ENCODE assay signal across 1 cellular context in genomic region chr2:157257312-157258252, GRCh38.
TF ChIP-seq lines count a peak whose summit lies in the region.

Gene GALNT5 (plus strand): TSS chr2:157257705. CDS start chr2:157258083, 378 bp downstream.

TF ChIP-seq in K562, 482 proteins besides CTCF, POLR2A, EP300 and RAD21 (continued from another document and continues in another):
- TF ChIP-seq GTF3C2 (IDR thresholded peaks at IDR 0.05; ENCODE audit: borderline replicate concordance, extremely low read depth, insufficient read length), result no peak
- 0 out of 2 replicates have a peak, but pooled peaks have one; percentile 13 for TF ChIP-seq ZNF212 (CRISPR knock-in tag; IDR thresholded peaks at IDR 0.05)
- 0 out of 2 replicates have a peak, but pooled peaks have one; percentile 10 for TF ChIP-seq RAD51 (IDR thresholded peaks at IDR 0.05; ENCODE audit: borderline replicate concordance, low read depth)
- no peak for TF ChIP-seq LEF1 (IDR thresholded peaks at IDR 0.05)
- peak; percentile 73 for TF ChIP-seq VEZF1 (CRISPR knock-in tag; IDR thresholded peaks at IDR 0.05)
- TF ChIP-seq ZNF140 (CRISPR knock-in tag; IDR thresholded peaks at IDR 0.05), result no peak
- TF ChIP-seq SIN3B (IDR thresholded peaks at IDR 0.05; ENCODE audit: low read depth), result no peak
- no peak; the same call in 1 of the 2 replicates for TF ChIP-seq ZBTB33 (CRISPR knock-in tag; IDR thresholded peaks at IDR 0.05)
- TF ChIP-seq POLR2G (IDR thresholded peaks at IDR 0.05; ENCODE audit: low read depth, low read length), result 0 out of 2 replicates have a peak, but pooled peaks have one; percentile 23
- TF ChIP-seq MBD2 (IDR thresholded peaks at IDR 0.05; ENCODE audit: borderline replicate concordance, low read depth), result peak; percentile 34; the same call in 1 of the 2 replicates
- TF ChIP-seq FOXM1 (IDR thresholded peaks at IDR 0.05; ENCODE audit: low read depth), result 0 out of 2 replicates have a peak, but pooled peaks have one; percentile 22
- TF ChIP-seq FOXM1 (CRISPR knock-in tag; IDR thresholded peaks at IDR 0.05; ENCODE audit: low read depth), result no peak
- TF ChIP-seq PYGO2 (tag; IDR thresholded peaks at IDR 0.05), result no peak
- TF ChIP-seq LARP7 (IDR thresholded peaks at IDR 0.05), result no peak
- peak; percentile 53 for TF ChIP-seq RBBP5 (IDR thresholded peaks at IDR 0.05; ENCODE audit: borderline replicate concordance, insufficient read depth, low read length, poor library complexity, severe bottlenecking)
- TF ChIP-seq TBL1XR1 (IDR thresholded peaks at IDR 0.05; ENCODE audit: low read length in 2 of 2), result no peak
- no peak; the same call in 1 of the 2 replicates for TF ChIP-seq ZSCAN29 (IDR thresholded peaks at IDR 0.05)
- TF ChIP-seq ZKSCAN1 (IDR thresholded peaks at IDR 0.05; ENCODE audit: low read depth, low read length), result 0 out of 2 replicates have a peak, but pooled peaks have one; percentile 31
- TF ChIP-seq KDM4B (IDR thresholded peaks at IDR 0.05; ENCODE audit: borderline replicate concordance in 2 of 2, low read depth in 1 of 2), result 0 out of 4 replicates have a peak, but pooled peaks of 1 of the 2 experiments have one; percentile 50
- TF ChIP-seq JUN (IDR thresholded peaks at IDR 0.05; ENCODE audit: borderline replicate concordance, low read depth, low read length), result no peak
- no peak for TF ChIP-seq JUN (CRISPR knock-in tag; IDR thresholded peaks at IDR 0.05; ENCODE audit: borderline replicate concordance)
- TF ChIP-seq GABPA (tag; conservative IDR thresholded peaks at IDR 0.05; ENCODE audit: low read depth), result peak; percentile 5; the same call in 1 of the 2 replicates
- no peak for TF ChIP-seq U2AF1 (optimal IDR thresholded peaks at IDR 0.05; ENCODE audit: low read depth, low read length)
- TF ChIP-seq TCF7 (IDR thresholded peaks at IDR 0.05; ENCODE audit: borderline replicate concordance), result no peak
- TF ChIP-seq NFIC (IDR thresholded peaks at IDR 0.05), result peak; percentile 7
- TF ChIP-seq NR2C1 (IDR thresholded peaks at IDR 0.05), result no peak
- peak; percentile 38; the same call in 1 of the 2 replicates for TF ChIP-seq NR2C1 (tag; IDR thresholded peaks at IDR 0.05)
- TF ChIP-seq MCM5 (IDR thresholded peaks at IDR 0.05; ENCODE audit: low read depth), result no peak
- no peak for TF ChIP-seq PTBP1 (IDR thresholded peaks at IDR 0.05; ENCODE audit: low read depth, low read length)
- TF ChIP-seq MCM2 (IDR thresholded peaks at IDR 0.05; ENCODE audit: low read depth), result no peak
- TF ChIP-seq ZBTB11 (CRISPR knock-in tag; IDR thresholded peaks at IDR 0.05), result no peak
- peak; percentile 25; the same call in 1 of the 2 replicates for TF ChIP-seq NR2C2 (CRISPR knock-in tag; IDR thresholded peaks at IDR 0.05)
- peak; percentile 70; the same call in 1 of the 2 replicates for TF ChIP-seq NR2C2 (tag; IDR thresholded peaks at IDR 0.05)
- TF ChIP-seq BHLHE40 (IDR thresholded peaks at IDR 0.05; ENCODE audit: low read length), result peak; percentile 31
- TF ChIP-seq ZNF609 (CRISPR knock-in tag; IDR thresholded peaks at IDR 0.05; ENCODE audit: borderline replicate concordance), result 0 out of 2 replicates have a peak, but pooled peaks have one; percentile 62
- TF ChIP-seq KAT2B (IDR thresholded peaks at IDR 0.05; ENCODE audit: low read depth, low read length), result no peak
- TF ChIP-seq ARNT (IDR thresholded peaks at IDR 0.05), result peak; percentile 28 to 82
- TF ChIP-seq PATZ1 (CRISPR knock-in tag; IDR thresholded peaks at IDR 0.05; ENCODE audit: borderline replicate concordance), result no peak
- peak; percentile 58 for TF ChIP-seq NEUROD1 (IDR thresholded peaks at IDR 0.05; ENCODE audit: borderline replicate concordance, low read depth, low read length, partially characterized antibody)
- peak; percentile 53; the same call in 1 of the 2 replicates for TF ChIP-seq MEF2D (tag; conservative IDR thresholded peaks at IDR 0.05; ENCODE audit: low read depth)
- TF ChIP-seq TAF9B (IDR thresholded peaks at IDR 0.05; ENCODE audit: partially characterized antibody), result no peak
- TF ChIP-seq RHOXF2B (CRISPR knock-in tag; conservative IDR thresholded peaks at IDR 0.05), result no peak
- no peak for TF ChIP-seq THRA (IDR thresholded peaks at IDR 0.05)
- TF ChIP-seq ZNF224 (CRISPR knock-in tag; IDR thresholded peaks at IDR 0.05), result no peak
- no peak for TF ChIP-seq SREBF1 (IDR thresholded peaks at IDR 0.05; ENCODE audit: borderline replicate concordance, low read depth, low read length)
- no peak for TF ChIP-seq PHTF2 (CRISPR knock-in tag; IDR thresholded peaks at IDR 0.05)
